Comparison of ENCODE assay signal across 9 cellular contexts in genomic region chr2:223896751-223897320, GRCh38. TPM values are rescaled to one million over a fixed set of nuclear protein-coding genes. Genes with fewer than 3 reads are reported as not detected.
DNase-seq lines count a peak whose midpoint lies in the region; ATAC-seq and TF ChIP-seq lines count a peak whose summit lies in the region.
"Had no signal": no experiment of that assay in that cellular context is flagged by ENCODE, and none has a peak within 500 bp of the region (broad histone marks: within the 10 kb centered on the region; RNA-seq: fewer than 3 reads in every experiment).

No MANE protein-coding gene starts in this region.

- H3K27ac ChIP-seq in OCI-LY7 (ENCODE audit: low read depth, low read length, poor library complexity, severe bottlenecking) (peak overlapping the region; percentile 63), mesenchymal stem cell (ENCODE audit: low read length, poor library complexity, severe bottlenecking) (peak overlapping the region; percentile 46), body of pancreas (no peak overlapping the region)
- H3K27ac ChIP-seq: SK-N-MC had no signal

- H2AFZ ChIP-seq in OCI-LY7 (ENCODE audit: low read length), result peak overlapping the region; percentile 52
- no peak overlapping the region for H2AFZ ChIP-seq in mesenchymal stem cell (ENCODE audit: low read depth, low read length)

- peak overlapping the region; percentile 60 for H3K9ac ChIP-seq in mesenchymal stem cell (ENCODE audit: low read length)

- H3K23ac ChIP-seq in mesenchymal stem cell (ENCODE audit: low read length in 2 of 2), result no peak overlapping the region

- CTCF ChIA-PET in OCI-LY7 (lab: Charles Lee; ENCODE audit: unreplicated experiment), result no interaction called here

- H3K4me3 ChIP-seq in OCI-LY7 (ENCODE audit: low read depth, low read length, poor library complexity, severe bottlenecking) (peak overlapping the region; percentile 54), mesenchymal stem cell (ENCODE audit: insufficient read depth in 1 of 2, low read depth in 1 of 2, low read length in 2 of 2) (no peak overlapping the region), body of pancreas (no peak overlapping the region)
- H3K4me3 ChIP-seq: lung, SK-N-MC had no signal

- H3K18ac ChIP-seq in mesenchymal stem cell (ENCODE audit: low read depth in 1 of 2, low read length in 2 of 2), result no peak overlapping the region

- TF ChIP-seq CTCF in OCI-LY7 (conservative IDR thresholded peaks at IDR 0.05; ENCODE audit: low read length) (no peak), body of pancreas (IDR thresholded peaks at IDR 0.05) (no peak)

- peaks cover 52% of the 10 kb centered on the region for H3K4me1 ChIP-seq in OCI-LY7 (ENCODE audit: insufficient read depth, low read length, poor library complexity, severe bottlenecking)
- peaks cover 10% of the 10 kb centered on the region for H3K4me1 ChIP-seq in mesenchymal stem cell (ENCODE audit: control insufficient read depth, insufficient read depth, low read depth, low read length)
- no peaks in the 10 kb centered on the region for H3K4me1 ChIP-seq in body of pancreas

- no peak overlapping the region for H2BK15ac ChIP-seq in mesenchymal stem cell (ENCODE audit: low read depth, poor library complexity, severe bottlenecking)

- H3K36me3 ChIP-seq in OCI-LY7 (ENCODE audit: insufficient read depth, low read length) (peaks cover 24% of the 10 kb centered on the region), mesenchymal stem cell (ENCODE audit: control insufficient read depth in 1 of 2, insufficient read depth in 2 of 2, low read depth in 1 of 2, low read length in 2 of 2) (peaks cover 20 to 83% of the 10 kb centered on the region in 2 experiments), body of pancreas (replicated peaks in 1 of 2; ENCODE audit: insufficient read depth in 1 of 2, low read depth in 2 of 2) (peaks cover 0 to 13% of the 10 kb centered on the region in 2 donors)

- H3K4me2 ChIP-seq in OCI-LY7 (ENCODE audit: low read length) (peak overlapping the region; percentile 82), mesenchymal stem cell (ENCODE audit: low read length, poor library complexity, severe bottlenecking) (no peak overlapping the region)

- H2BK120ac ChIP-seq in mesenchymal stem cell (ENCODE audit: low read depth, low read length), result no peak overlapping the region

- no peak overlapping the region for H3K4ac ChIP-seq in mesenchymal stem cell (ENCODE audit: low read depth in 1 of 2, low read length in 2 of 2)

- H4K20me1 ChIP-seq in OCI-LY7 (ENCODE audit: insufficient read depth, low read length), result no peaks in the 10 kb centered on the region

- H3K79me1 ChIP-seq in mesenchymal stem cell (replicated peaks; ENCODE audit: low read length, poor library complexity, severe bottlenecking), result peaks cover 2% of the 10 kb centered on the region

- H3K14ac ChIP-seq in mesenchymal stem cell (ENCODE audit: low read length in 2 of 2), result no peak overlapping the region

- H3K9me3 ChIP-seq in OCI-LY7 (ENCODE audit: low read length) (no peaks in the 10 kb centered on the region), mesenchymal stem cell (ENCODE audit: control insufficient read depth, low read length) (no peaks in the 10 kb centered on the region), body of pancreas (no peaks in the 10 kb centered on the region)

- BruUV-seq in OCI-LY7 (replicated peaks; lab: Mats Ljungman, UMichigan), result no TSS peak

- no peak overlapping the region for H2BK5ac ChIP-seq in mesenchymal stem cell (ENCODE audit: low read depth, low read length, poor library complexity, severe bottlenecking)

- ATAC-seq in GM19035 (IDR thresholded peaks at IDR 0.05; ENCODE audit: unreplicated experiment) (peak; percentile 71), HG02840 (IDR thresholded peaks at IDR 0.05; ENCODE audit: low FRiP score, unreplicated experiment) (peak; percentile 48), body of pancreas (no peak)

- H3K9me2 ChIP-seq in OCI-LY7 (ENCODE audit: insufficient read depth, low read length), result no peaks in the 10 kb centered on the region

- intact Hi-C loops in OCI-LY7 (cut with micrococcal nuclease; ENCODE audit: unreplicated experiment) (no loop called here), body of pancreas (cut with DNase I) (no loop called here)

- WGBS in mesenchymal stem cell, result 90% methylated on average over 4 of the region's 5 CpGs
- 61 to 69% methylated on average over 5 of the region's 5 CpGs for WGBS in body of pancreas, 2 donors

- DNase-seq in OCI-LY7 (ENCODE audit: low spot score) (peak; percentile 63), mesenchymal stem cell (peak; percentile 56), inferior parietal cortex (ENCODE audit: extremely low spot score) (no peak), activated gamma-delta T cell treated with Interleukin-2 at 50 U/mL for 16 hours (no peak), body of pancreas (no peak)

- POLR2A ChIA-PET in OCI-LY7 (lab: Charles Lee), result interaction anchor here (0.5 to 1.6 kb wide), 16 partner anchors 15 to 775 kb away, joined by 3 to 10 read pairs (median 4); partner anchors contain the start of gene WDFY1

- H2AK5ac ChIP-seq in mesenchymal stem cell (ENCODE audit: low read length, severe bottlenecking), result no peak overlapping the region

- H2BK12ac ChIP-seq in mesenchymal stem cell (ENCODE audit: low read length in 2 of 2), result no peak overlapping the region

- H4K8ac ChIP-seq in mesenchymal stem cell (ENCODE audit: low read length), result no peak overlapping the region

- H3K79me2 ChIP-seq in OCI-LY7 (ENCODE audit: insufficient read depth, low read depth, low read length), result no peaks in the 10 kb centered on the region

- H3K27me3 ChIP-seq in mesenchymal stem cell (ENCODE audit: control insufficient read depth in 1 of 2, insufficient read depth in 1 of 2, low read length in 2 of 2), result no peaks in the 10 kb centered on the region
- H3K27me3 ChIP-seq in body of pancreas, result no peaks in the 10 kb centered on the region

- no peak for TF ChIP-seq POLR2A in body of pancreas (IDR thresholded peaks at IDR 0.05)

- no peak overlapping the region for H4K91ac ChIP-seq in mesenchymal stem cell (ENCODE audit: low read length)

RNA-seq across cellular contexts. Expression of gene WDFY1, which starts 48.3 kb away (rescaled TPM):
- total RNA-seq in OCI-LY7 (2014; rRNA removed; shearing (Covaris generic)), result 45.3 and 46.6 TPM in 2 replicates
- total RNA-seq in OCI-LY7 (2022) (33.3 and 38.6 TPM in 2 replicates), body of pancreas (10 to 100 TPM; 18.9 to 71.5 TPM)
- polyA plus RNA-seq in mesenchymal stem cell (2013, experiment 1 of 2), result 40.3 TPM
- 39.9 TPM for polyA plus RNA-seq in mesenchymal stem cell (2013, experiment 2 of 2)

RNA-seq across cellular contexts. Expression of gene AP1S3, which starts 59.5 kb away (rescaled TPM):
- total RNA-seq in OCI-LY7 (2014; rRNA removed; shearing (Covaris generic)), result 7.0 and 11.2 TPM in 2 replicates
- total RNA-seq in OCI-LY7 (2022) (32.1 and 42.6 TPM in 2 replicates), body of pancreas (1 to 10 TPM; 2.0 to 8.3 TPM)
- 2.3 TPM for polyA plus RNA-seq in mesenchymal stem cell (2013, experiment 1 of 2)
- polyA plus RNA-seq in mesenchymal stem cell (2013, experiment 2 of 2), result 1.9 TPM

Comparison
In these comparisons a context has a peak if more than half of its experiments do, and no peak if none do; other contexts are left out.
1. DNase-seq: peak in OCI-LY7 (single experiment) and mesenchymal stem cell (single experiment); none in inferior parietal cortex (single experiment), activated gamma-delta T cell treated with Interleukin-2 at 50 U/mL for 16 hours (single experiment) and body of pancreas (0 of 4).
2. H3K27ac ChIP-seq: peak in OCI-LY7 (single experiment) and mesenchymal stem cell (single experiment); none in body of pancreas (0 of 4).